ENCODE assay signal across 19 cellular contexts in genomic region chr5:51479840-51480239, GRCh38.
DNase-seq lines count a peak whose midpoint lies in the region; ATAC-seq, FAIRE-seq and TF ChIP-seq lines count a peak whose summit lies in the region.
"Had no signal": no experiment of that assay in that cellular context is flagged by ENCODE, and none has a peak within 500 bp of the region (broad histone marks: within the 10 kb centered on the region; RNA-seq: fewer than 3 reads in every experiment).

No MANE protein-coding gene starts in this region.

- H3K4me3 Mint-ChIP-seq in natural killer cell treated with Interleukin-12 subunit alpha and Interleukin-12 subunit beta and Interleukin-15 and Interleukin-18, amount 100 ng/mL, for 72 hours = no peak overlapping the region
- H3K4me3 Mint-ChIP-seq: activated CD4-positive, alpha-beta memory T cell treated with anti-CD3 and anti-CD28 coated beads, Interleukin-2, amount 10 ng/mL, durations not matched to agents 7 days and 5 days; central memory CD8-positive, alpha-beta T cell had no signal

- H3K9ac ChIP-seq in GM12878 (ENCODE audit: control insufficient read depth, insufficient read depth, low read length) = no peak overlapping the region

- no peak for FAIRE-seq in GM12878 (lab: Jason Lieb, UNC)
- FAIRE-seq: HTR-8/SVneo had no signal

- no peak for TF ChIP-seq POLR2A in GM12878 (IDR thresholded peaks at IDR 0.05; ENCODE audit: low read depth, low read length)

- TF ChIP-seq RAD21 in GM12878 (IDR thresholded peaks at IDR 0.05; ENCODE audit: insufficient read depth, low read depth, low read length) = no peak

- no peaks in the 10 kb centered on the region for H3K4me1 ChIP-seq in GM12878 (ENCODE audit: control insufficient read depth, insufficient read depth, low read length)

- no peak overlapping the region for H3K4me3 ChIP-seq in GM12878

- 0% methylated on average over 1 of the region's 1 CpG for WGBS in GM12878 (ENCODE audit: insufficient coverage, insufficient replicate concordance, low lambda C conversion rate, missing lambda C conversion rate)

- H3K4me2 ChIP-seq in GM12878 (ENCODE audit: control insufficient read depth, insufficient read depth) = no peak overlapping the region

- CTCF ChIA-PET in GM12878 (lab: Yijun Ruan, JAX) = interaction anchor here (0.6 kb wide), 1 partner anchor 306 kb away, joined by 3 read pairs; no protein-coding TSS in a partner anchor

- H2AFZ ChIP-seq in GM12878 (ENCODE audit: control insufficient read depth, low read depth, low read length) = no peak overlapping the region

- SMC1A ChIA-PET in GM12878 (lab: Charles Lee; ENCODE audit: uncharacterized antibody, unreplicated experiment) = no interaction called here

- no peaks in the 10 kb centered on the region for H3K27me3 Mint-ChIP-seq in natural killer cell treated with Interleukin-12 subunit alpha and Interleukin-12 subunit beta and Interleukin-15 and Interleukin-18, amount 100 ng/mL, for 72 hours
- H3K27me3 Mint-ChIP-seq: activated CD4-positive, alpha-beta memory T cell treated with anti-CD3 and anti-CD28 coated beads, Interleukin-2, amount 10 ng/mL, durations not matched to agents 7 days and 5 days; central memory CD8-positive, alpha-beta T cell had no signal

- BruUV-seq in GM12878 (replicated peaks; lab: Mats Ljungman, UMichigan) = no TSS peak

- H3K36me3 Mint-ChIP-seq in natural killer cell treated with Interleukin-12 subunit alpha and Interleukin-12 subunit beta and Interleukin-15 and Interleukin-18, amount 100 ng/mL, for 72 hours = peaks cover 7% of the 10 kb centered on the region

- ATAC-seq in GM18858 (IDR thresholded peaks at IDR 0.05; ENCODE audit: unreplicated experiment) = peak; percentile 94
- ATAC-seq in GM21576 (IDR thresholded peaks at IDR 0.05; ENCODE audit: unreplicated experiment) = peak; percentile 71
- peak; percentile 94 for ATAC-seq in HG03025 (IDR thresholded peaks at IDR 0.05; ENCODE audit: low FRiP score, unreplicated experiment)
- ATAC-seq in GM12878 = peak; percentile 74
- ATAC-seq in natural killer cell treated with Interleukin-12 subunit alpha and Interleukin-12 subunit beta and Interleukin-15 and Interleukin-18, amount 100 ng/mL, for 72 hours = no peak
- ATAC-seq in GM21423 (IDR thresholded peaks at IDR 0.05; ENCODE audit: unreplicated experiment) = no peak
- ATAC-seq: left lobe of liver, Panc1, sciatic nerve had no signal

- no peaks in the 10 kb centered on the region for H4K20me1 ChIP-seq in GM12878 (ENCODE audit: control insufficient read depth, insufficient read depth)

- RAD21 ChIA-PET in GM12878 (lab: Charles Lee; ENCODE audit: unreplicated experiment) = no interaction called here

- H3K9me3 ChIP-seq in GM12878 (replicated peaks; ENCODE audit: control insufficient read depth, insufficient read depth, low read length) = no peaks in the 10 kb centered on the region

- TF ChIP-seq CTCF in GM12878 (IDR thresholded peaks at IDR 0.05 in 2 of 3, conservative IDR thresholded peaks at IDR 0.05 in 1 of 3; ENCODE audit: control insufficient read depth in 2 of 3, extremely low read depth in 1 of 3, insufficient read depth in 1 of 3, low read depth in 3 of 3, low read length in 3 of 3) = no peak

- H3K36me3 ChIP-seq in GM12878 (ENCODE audit: control insufficient read depth in 2 of 2, insufficient read depth in 2 of 2, low read length in 1 of 2) = no peaks in the 10 kb centered on the region

- intact Hi-C loops in GM12878 (cut with micrococcal nuclease; ENCODE audit: unreplicated experiment) = no loop called here

- H3K4me1 Mint-ChIP-seq in natural killer cell treated with Interleukin-12 subunit alpha and Interleukin-12 subunit beta and Interleukin-15 and Interleukin-18, amount 100 ng/mL, for 72 hours (ENCODE audit: low read depth in 2 of 2) = no peaks in the 10 kb centered on the region
- H3K4me1 Mint-ChIP-seq: activated CD4-positive, alpha-beta memory T cell treated with anti-CD3 and anti-CD28 coated beads, Interleukin-2, amount 10 ng/mL, durations not matched to agents 7 days and 5 days; central memory CD8-positive, alpha-beta T cell had no signal

- POLR2A ChIA-PET in GM12878 (lab: Charles Lee) = no interaction called here

- in situ Hi-C loops in GM12878 (cut with MboI) = no loop called here

- TF ChIP-seq EP300 in GM12878 (IDR thresholded peaks at IDR 0.05; ENCODE audit: borderline replicate concordance in 1 of 2, control insufficient read depth in 1 of 2, low read depth in 2 of 2, low read length in 2 of 2) = no peak

- no peak overlapping the region for H3K27ac Mint-ChIP-seq in natural killer cell treated with Interleukin-12 subunit alpha and Interleukin-12 subunit beta and Interleukin-15 and Interleukin-18, amount 100 ng/mL, for 72 hours
- H3K27ac Mint-ChIP-seq: activated CD4-positive, alpha-beta memory T cell treated with anti-CD3 and anti-CD28 coated beads, Interleukin-2, amount 10 ng/mL, durations not matched to agents 7 days and 5 days had no signal

- no peaks in the 10 kb centered on the region for H3K79me2 ChIP-seq in GM12878 (ENCODE audit: control insufficient read depth, insufficient read depth, low read length)

- no peak overlapping the region for H3K27ac ChIP-seq in GM12878 (ENCODE audit: control insufficient read depth, insufficient read depth)

- H3K27me3 ChIP-seq in GM12878 (replicated peaks in 1 of 2; ENCODE audit: control insufficient read depth in 2 of 2, insufficient read depth in 2 of 2, low read length in 1 of 2) = no peaks in the 10 kb centered on the region

- peak; percentile 4 for DNase-seq in GM12878 (ENCODE audit: low read depth, low spot score)
- DNase-seq in activated CD8-positive, alpha-beta memory T cell treated with anti-CD3 and anti-CD28 coated beads, Interleukin-2, amount 50 U/mL, for 4 hours = no peak
- DNase-seq in natural killer cell treated with Interleukin-12 subunit alpha and Interleukin-12 subunit beta and Interleukin-15 and Interleukin-18, amount 100 ng/mL, for 72 hours (ENCODE audit: low spot score) = no peak
- DNase-seq: activated CD4-positive, alpha-beta memory T cell treated with anti-CD3 and anti-CD28 coated beads, Interleukin-2, amount 10 ng/mL, durations not matched to agents 7 days and 5 days; effector memory CD4-positive, alpha-beta T cell; GDM1; NCI-H2081; NCI-H526 treated with DMSO at 0.1 percent for 48 hours; stimulated activated CD4-positive, alpha-beta T cell treated with anti-CD3 and anti-CD28 coated beads, Interleukin-1b, Interleukin-23, amount 100 ng/mL, for 48 hours; substantia nigra had no signal

- peaks cover 18% of the 10 kb centered on the region for H3K9me3 Mint-ChIP-seq in natural killer cell treated with Interleukin-12 subunit alpha and Interleukin-12 subunit beta and Interleukin-15 and Interleukin-18, amount 100 ng/mL, for 72 hours

TF ChIP-seq in GM12878, 131 proteins besides CTCF, POLR2A, EP300 and RAD21:
- TF ChIP-seq JUNB (IDR thresholded peaks at IDR 0.05) (peak; percentile 48), NFIC (IDR thresholded peaks at IDR 0.05; ENCODE audit: low read depth, low read length) (no peak), IKZF2 (IDR thresholded peaks at IDR 0.05) (peak; percentile 82 to 85), IKZF1 (conservative IDR thresholded peaks at IDR 0.05) (peak; percentile 76), PRDM15 (CRISPR knock-in tag; IDR thresholded peaks at IDR 0.05) (no peak), DPF2 (IDR thresholded peaks at IDR 0.05) (0 out of 2 replicates have a peak, but pooled peaks have one; percentile 40), SPI1 (IDR thresholded peaks at IDR 0.05; ENCODE audit: borderline replicate concordance, insufficient read depth, low read depth, low read length) (peak; percentile 69), RELB (IDR thresholded peaks at IDR 0.05; ENCODE audit: low read depth) (peak; percentile 61)

Comparison
In these comparisons a context has a peak if more than half of its experiments do, and no peak if none do; other contexts are left out.
1. ATAC-seq: peak in GM18858 (single experiment), GM21576 (single experiment), HG03025 (single experiment) and GM12878 (single experiment); none in natural killer cell treated with Interleukin-12 subunit alpha and Interleukin-12 subunit beta and Interleukin-15 and Interleukin-18, amount 100 ng/mL, for 72 hours (0 of 2) and GM21423 (single experiment).